8 cellular contexts compared by ENCODE assay signal in genomic region chr15:61227269-61228024, GRCh38. TPM values are rescaled to one million over a fixed set of nuclear protein-coding genes. Genes with fewer than 3 reads are reported as not detected.
A peak's percentile ranks its signal among the peaks of the same experiment; 100 is the strongest.
DNase-seq lines count a peak whose midpoint lies in the region; ATAC-seq and FAIRE-seq lines count a peak whose summit lies in the region.

No MANE protein-coding gene starts in this region.

- peaks cover 8% of the 10 kb centered on the region for H3K4me1 Mint-ChIP-seq in stimulated activated effector memory CD8-positive, alpha-beta T cell treated with anti-CD3 and anti-CD28 coated beads, Interleukin-12 subunit alpha, Interleukin-12 subunit beta, amount 100 ng/mL, for 72 hours
- H3K4me1 Mint-ChIP-seq in activated T-helper 2 cell treated with anti-CD3 and anti-CD28 coated beads, Interferon-gamma antibody, Interleukin-2, Interleukin-4, amounts not matched to agents 10 μg/mL and 5 μg/mL and 100 μg/mL, durations not matched to agents 14 hours and 24 hours and 36 hours (ENCODE audit: low read depth) = peaks cover 2% of the 10 kb centered on the region

- peaks cover 72% of the 10 kb centered on the region for H3K27me3 Mint-ChIP-seq in activated T-helper 2 cell treated with anti-CD3 and anti-CD28 coated beads, Interferon-gamma antibody, Interleukin-2, Interleukin-4, amounts not matched to agents 10 μg/mL and 5 μg/mL and 100 μg/mL, durations not matched to agents 14 hours and 24 hours and 36 hours (ENCODE audit: low read depth)

- ATAC-seq in stimulated activated effector memory CD8-positive, alpha-beta T cell treated with anti-CD3 and anti-CD28 coated beads, Interleukin-12 subunit alpha, Interleukin-12 subunit beta, amount 100 ng/mL, for 72 hours = no peak
- no peak for ATAC-seq in GM21367 (IDR thresholded peaks at IDR 0.05; ENCODE audit: unreplicated experiment)

- in situ Hi-C loops in T47D (cut with HindIII; ENCODE audit: low pct_unique_long_range_greater_than_20kb, low sequenced_read_pairs) = no loop called here

- DNase-seq in DMS114 treated with DMSO at 0.1 percent for 48 hours (lab: John Stamatoyannopoulos, UW; ENCODE audit: unreplicated experiment) (peak; percentile 40), M059J (ENCODE audit: low read depth) (peak; percentile 64), T47D (ENCODE audit: low read depth in 1 of 2, low spot score in 1 of 2) (peak; percentile 34 to 60)
- DNase-seq in stimulated activated effector memory CD8-positive, alpha-beta T cell treated with anti-CD3 and anti-CD28 coated beads, Interleukin-12 subunit alpha, Interleukin-12 subunit beta, amount 100 ng/mL, for 72 hours (ENCODE audit: low spot score in 2 of 2) = no peak
- no peak for DNase-seq in NK-92 treated with Interleukin-12 subunit alpha and Interleukin-12 subunit beta, amount 100 ng/mL, for 24 hours (lab: John Stamatoyannopoulos, UW)
- DNase-seq in activated T-helper 2 cell treated with anti-CD3 and anti-CD28 coated beads, Interferon-gamma antibody, Interleukin-2, Interleukin-4, amounts not matched to agents 10 μg/mL and 5 μg/mL and 100 μg/mL, durations not matched to agents 14 hours and 24 hours and 36 hours (ENCODE audit: low spot score) = no peak

- H3K4me3 Mint-ChIP-seq in stimulated activated effector memory CD8-positive, alpha-beta T cell treated with anti-CD3 and anti-CD28 coated beads, Interleukin-12 subunit alpha, Interleukin-12 subunit beta, amount 100 ng/mL, for 72 hours = peak overlapping the region; percentile 27
- no peak overlapping the region for H3K4me3 Mint-ChIP-seq in activated T-helper 2 cell treated with anti-CD3 and anti-CD28 coated beads, Interferon-gamma antibody, Interleukin-2, Interleukin-4, amounts not matched to agents 10 μg/mL and 5 μg/mL and 100 μg/mL, durations not matched to agents 14 hours and 24 hours and 36 hours (ENCODE audit: low read depth)

- no peaks in the 10 kb centered on the region for H3K9me3 Mint-ChIP-seq in stimulated activated effector memory CD8-positive, alpha-beta T cell treated with anti-CD3 and anti-CD28 coated beads, Interleukin-12 subunit alpha, Interleukin-12 subunit beta, amount 100 ng/mL, for 72 hours
- no peaks in the 10 kb centered on the region for H3K9me3 Mint-ChIP-seq in activated T-helper 2 cell treated with anti-CD3 and anti-CD28 coated beads, Interferon-gamma antibody, Interleukin-2, Interleukin-4, amounts not matched to agents 10 μg/mL and 5 μg/mL and 100 μg/mL, durations not matched to agents 14 hours and 24 hours and 36 hours

- intact Hi-C loops in activated T-helper 2 cell treated with anti-CD3 and anti-CD28 coated beads, Interferon-gamma antibody, Interleukin-2, Interleukin-4, amounts not matched to agents 10 μg/mL and 5 μg/mL and 100 μg/mL, durations not matched to agents 14 hours and 24 hours and 36 hours (cut with micrococcal nuclease) = no loop called here

- peak; percentile 61 for FAIRE-seq in islet of Langerhans (lab: Jason Lieb, UNC)

- no peaks in the 10 kb centered on the region for H3K36me3 Mint-ChIP-seq in stimulated activated effector memory CD8-positive, alpha-beta T cell treated with anti-CD3 and anti-CD28 coated beads, Interleukin-12 subunit alpha, Interleukin-12 subunit beta, amount 100 ng/mL, for 72 hours
- H3K36me3 Mint-ChIP-seq in activated T-helper 2 cell treated with anti-CD3 and anti-CD28 coated beads, Interferon-gamma antibody, Interleukin-2, Interleukin-4, amounts not matched to agents 10 μg/mL and 5 μg/mL and 100 μg/mL, durations not matched to agents 14 hours and 24 hours and 36 hours (ENCODE audit: low read depth) = no peaks in the 10 kb centered on the region

- H3K27ac Mint-ChIP-seq in stimulated activated effector memory CD8-positive, alpha-beta T cell treated with anti-CD3 and anti-CD28 coated beads, Interleukin-12 subunit alpha, Interleukin-12 subunit beta, amount 100 ng/mL, for 72 hours = no peak overlapping the region
- H3K27ac Mint-ChIP-seq in activated T-helper 2 cell treated with anti-CD3 and anti-CD28 coated beads, Interferon-gamma antibody, Interleukin-2, Interleukin-4, amounts not matched to agents 10 μg/mL and 5 μg/mL and 100 μg/mL, durations not matched to agents 14 hours and 24 hours and 36 hours = no peak overlapping the region

RNA-seq across cellular contexts. Expression of gene RORA, which starts 1.7 kb away (rescaled TPM):
- 0.91 and 1.5 TPM in 2 replicates for total RNA-seq in M059J (2014; rRNA removed; shearing (Covaris generic))
- 8.5 and 9.8 TPM in 2 replicates for total RNA-seq in activated T-helper 2 cell treated with anti-CD3 and anti-CD28 coated beads, Interferon-gamma antibody, Interleukin-2, Interleukin-4, amounts not matched to agents 10 μg/mL and 5 μg/mL and 100 μg/mL, durations not matched to agents 14 hours and 24 hours and 36 hours

Comparison
In these comparisons a context has a peak if more than half of its experiments do, and no peak if none do; other contexts are left out.
1. DNase-seq: peak in DMS114 treated with DMSO at 0.1 percent for 48 hours (single experiment), M059J (single experiment) and T47D (2 of 2); none in stimulated activated effector memory CD8-positive, alpha-beta T cell treated with anti-CD3 and anti-CD28 coated beads, Interleukin-12 subunit alpha, Interleukin-12 subunit beta, amount 100 ng/mL, for 72 hours (0 of 2), NK-92 treated with Interleukin-12 subunit alpha and Interleukin-12 subunit beta, amount 100 ng/mL, for 24 hours (single experiment) and activated T-helper 2 cell treated with anti-CD3 and anti-CD28 coated beads, Interferon-gamma antibody, Interleukin-2, Interleukin-4, amounts not matched to agents 10 μg/mL and 5 μg/mL and 100 μg/mL, durations not matched to agents 14 hours and 24 hours and 36 hours (single experiment).